15 cellular contexts compared by ENCODE assay signal in the genomic region with DNA sequence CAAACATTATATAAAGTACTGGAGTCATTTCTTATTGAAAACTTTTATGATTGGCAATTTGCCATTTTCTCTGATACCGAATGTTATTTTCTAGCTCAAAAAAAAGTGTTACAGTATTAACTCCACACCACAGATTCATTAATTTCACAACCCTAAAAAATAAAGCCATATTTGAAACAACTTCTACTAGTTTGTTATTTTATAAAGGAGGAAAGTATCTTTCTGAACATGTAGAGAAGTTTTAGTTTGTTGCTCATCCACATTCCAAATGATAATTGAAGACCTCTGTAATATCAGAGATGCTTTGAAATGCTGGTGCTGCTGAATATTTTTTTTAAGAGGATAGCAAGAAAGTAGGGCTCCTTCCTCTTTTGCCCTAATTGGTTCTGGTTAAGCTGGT. TPM values are rescaled to one million over a fixed set of nuclear protein-coding genes. Genes with fewer than 3 reads are reported as not detected.
DNase-seq lines count a peak whose midpoint lies in the region; ATAC-seq and TF ChIP-seq lines count a peak whose summit lies in the region.
"Had no signal": no experiment of that assay in that cellular context is flagged by ENCODE, and none has a peak within 500 bp of the region (broad histone marks: within the 10 kb centered on the region; RNA-seq: fewer than 3 reads in every experiment).

No MANE protein-coding gene starts in this region.

- peaks cover 21% of the 10 kb centered on the region for H3K36me3 Mint-ChIP-seq in HFFc6 (ENCODE audit: low read depth)
- H3K36me3 Mint-ChIP-seq: activated CD4-positive, alpha-beta memory T cell treated with anti-CD3 and anti-CD28 coated beads for 36 hours; memory B cell had no signal

- no peak overlapping the region for H3K9ac ChIP-seq in MM.1S (ENCODE audit: low read length)

- peaks cover 72% of the 10 kb centered on the region for H3K4me1 Mint-ChIP-seq in HFFc6 (ENCODE audit: low read depth)
- H3K4me1 Mint-ChIP-seq: memory B cell had no signal

- H3K36me3 ChIP-seq in tibial nerve, result no peaks in the 10 kb centered on the region
- H3K36me3 ChIP-seq in MM.1S (replicated peaks; ENCODE audit: insufficient read depth, low read length), result no peaks in the 10 kb centered on the region
- H3K36me3 ChIP-seq: HAP-1, spleen had no signal

- H3K27ac ChIP-seq in tibial nerve (peak overlapping the region; percentile 90 to 98 (median 95)), MM.1S (ENCODE audit: low read length) (no peak overlapping the region)

- H3K27me3 ChIP-seq in tibial nerve (no peaks in the 10 kb centered on the region), MM.1S (replicated peaks; ENCODE audit: insufficient read depth, low read length) (no peaks in the 10 kb centered on the region)

- H2AFZ ChIP-seq in MM.1S (ENCODE audit: low read length), result no peak overlapping the region

- peaks cover 4% of the 10 kb centered on the region; the same call in 1 of the 2 replicates for H3K27me3 Mint-ChIP-seq in HFFc6 (ENCODE audit: insufficient read depth)

- H3K4me3 ChIP-seq in cardiac fibroblast (replicated peaks in 1 of 2; ENCODE audit: low read depth in 2 of 2, low read length in 2 of 2) (peak overlapping the region; percentile 84 to 94), tibial nerve (peak overlapping the region; percentile 60 to 81 (median 70)), MM.1S (ENCODE audit: low read length) (no peak overlapping the region)
- H3K4me3 ChIP-seq: GM12878 had no signal

- TF ChIP-seq EP300 in tibial nerve (IDR thresholded peaks at IDR 0.05), result no peak

- no peak for ATAC-seq in GM18505 (IDR thresholded peaks at IDR 0.05; ENCODE audit: unreplicated experiment)
- ATAC-seq: GM12878 had no signal

- DNase-seq in HFFc6, result no peak
- peak in 1 of 2 donors; percentile 50 for DNase-seq in cardiac fibroblast (ENCODE audit: low read depth in 2 of 2)
- peak; percentile 48 for DNase-seq in myocyte (ENCODE audit: low read depth)
- DNase-seq in tibial nerve (ENCODE audit: low spot score in 2 of 2), result no peak
- no peak for DNase-seq in MM.1S
- DNase-seq in DMS53 (lab: John Stamatoyannopoulos, UW), result no peak
- DNase-seq in stimulated activated CD4-positive, alpha-beta T cell treated with anti-CD3 and anti-CD28 coated beads, Interleukin-4, amount 100 ng/mL, for 1 hour, result no peak
- DNase-seq: activated CD4-positive, alpha-beta memory T cell treated with anti-CD3 and anti-CD28 coated beads for 36 hours; cortex of kidney; NCI-H1930; spleen had no signal

- no peaks in the 10 kb centered on the region for H4K20me1 ChIP-seq in MM.1S (ENCODE audit: insufficient read depth, low read length)

- no peak overlapping the region for H3K4me2 ChIP-seq in MM.1S (ENCODE audit: low read depth, low read length)

- H3K79me2 ChIP-seq in MM.1S (ENCODE audit: low read length), result no peaks in the 10 kb centered on the region

- no peaks in the 10 kb centered on the region for H3K9me3 ChIP-seq in tibial nerve
- H3K9me3 ChIP-seq in MM.1S (replicated peaks; ENCODE audit: insufficient read depth, low read length), result no peaks in the 10 kb centered on the region
- H3K9me3 ChIP-seq: HAP-1, spleen had no signal

- no peaks in the 10 kb centered on the region for H3K9me2 ChIP-seq in MM.1S (replicated peaks; ENCODE audit: insufficient read depth, low read length)

- peak overlapping the region; percentile 96 for H3K4me3 Mint-ChIP-seq in HFFc6
- H3K4me3 Mint-ChIP-seq: activated CD4-positive, alpha-beta memory T cell treated with anti-CD3 and anti-CD28 coated beads for 36 hours; memory B cell had no signal

- H3K4me1 ChIP-seq in tibial nerve, result peaks cover 0 to 43% (median 3%) of the 10 kb centered on the region in 4 donors
- no peaks in the 10 kb centered on the region for H3K4me1 ChIP-seq in MM.1S (ENCODE audit: low read length)

- 17 to 26% methylated on average over 1 of the region's 1 CpG for WGBS in tibial nerve, 2 donors

- no peaks in the 10 kb centered on the region for H3K9me3 Mint-ChIP-seq in HFFc6
- H3K9me3 Mint-ChIP-seq: activated CD4-positive, alpha-beta memory T cell treated with anti-CD3 and anti-CD28 coated beads for 36 hours had no signal

- no peak for TF ChIP-seq POLR2A in tibial nerve (IDR thresholded peaks at IDR 0.05)
- no peak for TF ChIP-seq POLR2A in GM18505 (IDR thresholded peaks at IDR 0.05; ENCODE audit: borderline replicate concordance, extremely low read depth, insufficient read depth, insufficient read length)

- no peaks in the 10 kb centered on the region for H3F3A ChIP-seq in MM.1S (ENCODE audit: insufficient read depth, low read length)

- peak overlapping the region; percentile 93 for H3K27ac Mint-ChIP-seq in HFFc6
- H3K27ac Mint-ChIP-seq: activated CD4-positive, alpha-beta memory T cell treated with anti-CD3 and anti-CD28 coated beads for 36 hours; memory B cell had no signal

- TF ChIP-seq CTCF in HFFc6 (IDR thresholded peaks at IDR 0.05) (no peak), cardiac fibroblast (IDR thresholded peaks at IDR 0.05; ENCODE audit: low read depth, low read length) (no peak), tibial nerve (IDR thresholded peaks at IDR 0.05) (no peak), MM.1S (IDR thresholded peaks at IDR 0.05; ENCODE audit: low read length) (no peak)

RNA-seq across cellular contexts. Expression of a gene that starts 2.0 kb away (rescaled TPM):
- total RNA-seq in HFFc6 (2021; fragmentation: NEBNext Ultra II Directional; extraction: Animal tissue kit (Norgen Biotek cat#: 25700)), result 100 to 1,000 TPM; 117 to 193 (median 151) TPM
- 63.1 and 69.8 TPM in 2 replicates for total RNA-seq in myocyte
- 44.8 TPM for polyA plus RNA-seq in myocyte (2012)
- 10 to 100 TPM; 54.3 to 81.5 (median 61.2) TPM for total RNA-seq in tibial nerve
- total RNA-seq: activated CD4-positive, alpha-beta memory T cell treated with anti-CD3 and anti-CD28 coated beads for 36 hours had no signal
- polyA plus RNA-seq: GM12878 had no signal
